Comparison of ENCODE assay signal across 8 cellular contexts in the genomic region with DNA sequence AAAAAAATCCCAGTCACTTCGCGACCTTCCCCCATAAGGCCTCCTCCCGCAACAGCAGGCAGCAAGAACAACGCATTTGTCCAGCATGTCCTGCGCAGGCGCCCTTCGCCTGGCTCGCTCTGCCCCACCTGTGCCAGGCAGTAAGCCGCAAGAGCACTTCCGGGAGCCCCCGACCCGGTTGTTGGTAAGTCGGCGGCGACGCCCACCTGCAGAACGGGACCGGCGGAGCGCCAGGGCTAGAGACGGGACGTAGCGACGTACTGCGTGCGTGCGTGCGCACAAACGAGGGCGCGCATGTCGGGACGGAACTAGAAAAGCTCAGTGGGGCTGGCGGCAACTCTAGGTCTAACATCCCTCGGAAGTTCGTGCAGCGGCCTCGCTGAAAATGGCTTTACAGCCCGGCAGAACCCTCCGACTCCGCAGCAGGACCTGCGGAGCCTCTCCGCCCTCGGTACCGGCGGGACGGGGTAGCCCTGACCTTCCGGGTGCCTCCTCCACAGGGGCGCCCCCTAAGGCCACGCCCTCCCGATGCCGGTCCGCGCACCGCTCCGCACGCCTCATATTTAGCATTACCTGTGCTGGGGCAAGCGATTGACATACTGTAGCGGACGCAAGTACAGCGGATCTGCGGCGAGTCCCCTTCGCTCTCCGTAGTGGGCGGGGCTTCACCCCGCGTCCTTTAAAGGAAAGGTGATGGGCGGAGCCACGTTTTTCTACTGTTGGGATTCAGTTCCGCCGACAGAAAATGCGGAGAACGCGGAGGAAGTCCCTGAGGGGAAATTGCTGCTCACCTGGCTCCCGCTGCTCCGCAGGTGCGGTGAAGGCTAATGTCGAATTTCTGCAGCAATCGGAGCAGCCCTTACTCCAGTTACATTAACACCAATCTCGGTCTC. TPM values are rescaled to one million over a fixed set of nuclear protein-coding genes. Genes with fewer than 3 reads are reported as not detected.
DNase-seq lines count a peak whose midpoint lies in the region; ATAC-seq and TF ChIP-seq lines count a peak whose summit lies in the region.

A gene with protein sequence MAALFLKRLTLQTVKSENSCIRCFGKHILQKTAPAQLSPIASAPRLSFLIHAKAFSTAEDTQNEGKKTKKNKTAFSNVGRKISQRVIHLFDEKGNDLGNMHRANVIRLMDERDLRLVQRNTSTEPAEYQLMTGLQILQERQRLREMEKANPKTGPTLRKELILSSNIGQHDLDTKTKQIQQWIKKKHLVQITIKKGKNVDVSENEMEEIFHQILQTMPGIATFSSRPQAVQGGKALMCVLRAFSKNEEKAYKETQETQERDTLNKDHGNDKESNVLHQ (minus strand): TSS at position 629 of the 893 bp plus-strand sequence. CDS start 10,116 bp downstream, outside the sequence.

- peak within 1 kb of the TSS; percentile 97 for H3K4me2 ChIP-seq in IMR-90 (ENCODE audit: low read depth, low read length)

- DNase-seq in DMS 273 treated with DMSO at 0.1 percent for 48 hours (lab: John Stamatoyannopoulos, UW) (peak; percentile 67), IMR-90 (peak; percentile 90), OCI-M1 (lab: John Stamatoyannopoulos, UW) (peak; percentile 94), activated T-cell treated with anti-CD3 and anti-CD28 coated beads for 4 hours (peak; percentile 96), epithelial cell of esophagus (ENCODE audit: low read depth) (peak; percentile 97), mucosa of descending colon (peak; percentile 96 to 99 (median 98))
- DNase-seq in stimulated activated CD8-positive, alpha-beta memory T cell treated with anti-CD3 and anti-CD28 coated beads, Interleukin-4, amount 100 ng/mL, for 24 hours (ENCODE audit: low read depth): peak; percentile 92

- no peaks in the 10 kb centered on the region for H4K20me1 ChIP-seq in IMR-90 (ENCODE audit: insufficient read depth, low read length)

- H3K56ac ChIP-seq in IMR-90 (ENCODE audit: extremely low read depth, insufficient read depth, low read length): peak within 1 kb of the TSS; percentile 74

- peak within 1 kb of the TSS; percentile 75 for H2AK9ac ChIP-seq in IMR-90 (replicated peaks; ENCODE audit: low read depth, low read length, poor library complexity)

- H3K4me1 ChIP-seq in IMR-90 (ENCODE audit: control insufficient read depth, insufficient read depth, low read length) (peaks cover 4% of the 10 kb centered on the region), mucosa of descending colon (ENCODE audit: low read depth) (peaks cover 13% of the 10 kb centered on the region)

- CTCF ChIA-PET in IMR-90 (lab: Yijun Ruan, JAX): interaction anchor here (0.7 kb wide), 1 partner anchor 377 kb away, joined by 4 read pairs; no protein-coding TSS in a partner anchor

- in situ Hi-C loops in IMR-90 (cut with MboI; ENCODE audit: low sequenced_read_pairs): loop anchor here (10.0 kb wide), 1 partner anchor 65 kb away; no protein-coding TSS in a partner anchor

- H3K18ac ChIP-seq in IMR-90 (ENCODE audit: low read depth, low read length): peak within 1 kb of the TSS; percentile 53

- H3K9me1 ChIP-seq in IMR-90 (ENCODE audit: insufficient read depth, low read length): peaks cover 7% of the 10 kb centered on the region

- POLR2A ChIA-PET in IMR-90 (lab: Charles Lee; ENCODE audit: unreplicated experiment): interaction anchor here (0.6 kb wide), 2 partner anchors 20 to 32 kb away, joined by 3 to 4 read pairs; no protein-coding TSS in a partner anchor

- no peaks in the 10 kb centered on the region for H3K27me3 ChIP-seq in IMR-90 (ENCODE audit: control insufficient read depth, insufficient read depth, low read length)

- peak within 1 kb of the TSS; percentile 89 for H3K27ac ChIP-seq in IMR-90 (ENCODE audit: insufficient read depth, low read length)

- H3K36me3 ChIP-seq in IMR-90 (ENCODE audit: control insufficient read depth, insufficient read depth, low read length) (no peaks in the 10 kb centered on the region), mucosa of descending colon (ENCODE audit: low read depth) (no peaks in the 10 kb centered on the region)

- peak; percentile 56 for TF ChIP-seq POLR2A in IMR-90 (IDR thresholded peaks at IDR 0.05; ENCODE audit: low read depth, low read length)

- peak within 1 kb of the TSS; percentile 69 for H4K91ac ChIP-seq in IMR-90 (ENCODE audit: insufficient read depth, low read depth, low read length)

- H3K14ac ChIP-seq in IMR-90 (replicated peaks; ENCODE audit: low read depth, low read length): peak within 1 kb of the TSS; percentile 84

- H2AFZ ChIP-seq in IMR-90 (replicated peaks; ENCODE audit: low read length, poor library complexity): peak within 1 kb of the TSS; percentile 98

- no peak within 1 kb of the TSS for H2BK15ac ChIP-seq in IMR-90 (ENCODE audit: low read depth, low read length)

- peak; percentile 87 for ATAC-seq in GM21528 (IDR thresholded peaks at IDR 0.05; ENCODE audit: low FRiP score, unreplicated experiment)
- peak; percentile 96 for ATAC-seq in IMR-90 (ENCODE audit: low read depth)
- peak; percentile 95 for ATAC-seq in mucosa of descending colon

- H2AK5ac ChIP-seq in IMR-90 (ENCODE audit: low read depth, low read length): peak within 1 kb of the TSS; percentile 52; the same call in 1 of the 2 replicates

- H3K4ac ChIP-seq in IMR-90 (ENCODE audit: low read depth, low read length): peak within 1 kb of the TSS; percentile 90

- 1% methylated on average over 53 of the region's 81 CpGs; no CpG with 5 or more reads in 1 of the 2 experiments for WGBS in IMR-90 (ENCODE audit: extremely low coverage in 2 of 2, insufficient read length in 1 of 2), 2 experiments

- intact Hi-C loops in IMR-90 (cut with micrococcal nuclease): loop anchor here (1.0 kb wide), 2 partner anchors 24 to 172 kb away; no protein-coding TSS in a partner anchor
- intact Hi-C loops in mucosa of descending colon (cut with DNase I, micrococcal nuclease): no loop called here

- peak within 1 kb of the TSS; percentile 73 for H3K23ac ChIP-seq in IMR-90 (ENCODE audit: low read depth, low read length)

- H3K4me3 ChIP-seq in IMR-90 (ENCODE audit: insufficient read depth, low read depth, low read length) (peak within 1 kb of the TSS; percentile 74), epithelial cell of esophagus (ENCODE audit: low read length) (peak within 1 kb of the TSS; percentile 76), mucosa of descending colon (peak within 1 kb of the TSS; percentile 56)

- H2BK120ac ChIP-seq in IMR-90 (ENCODE audit: low read depth, low read length): peak within 1 kb of the TSS; percentile 58

- no peak within 1 kb of the TSS for H2BK20ac ChIP-seq in IMR-90 (ENCODE audit: low read depth, low read length)

- peak within 1 kb of the TSS; percentile 86 for H4K5ac ChIP-seq in IMR-90 (ENCODE audit: low read depth, low read length)

- peak within 1 kb of the TSS; percentile 87 for H3K9ac ChIP-seq in IMR-90 (ENCODE audit: low read depth, low read length)

- H4K8ac ChIP-seq in IMR-90 (ENCODE audit: low read depth in 2 of 2, low read length in 2 of 2): peak within 1 kb of the TSS; percentile 57 to 97

- H2BK5ac ChIP-seq in IMR-90 (ENCODE audit: low read depth, low read length, poor library complexity, severe bottlenecking): peak within 1 kb of the TSS; percentile 89

- BruUV-seq in IMR-90 (replicated peaks; lab: Mats Ljungman, UMichigan): no TSS peak

- peaks cover 13 to 32% of the 10 kb centered on the region in 2 experiments for H3K79me1 ChIP-seq in IMR-90 (ENCODE audit: low read depth in 1 of 2, low read length in 2 of 2)

- TF ChIP-seq CTCF in IMR-90 (conservative IDR thresholded peaks at IDR 0.05; ENCODE audit: low read depth, low read length) (no peak), epithelial cell of esophagus (IDR thresholded peaks at IDR 0.05; ENCODE audit: insufficient read depth, low read depth, low read length, missing control alignments) (peak; percentile 11), mucosa of descending colon (IDR thresholded peaks at IDR 0.05) (peak; percentile 16)

- TF ChIP-seq RAD21 in IMR-90 (IDR thresholded peaks at IDR 0.05; ENCODE audit: low read length): no peak

- dilution Hi-C loops in IMR-90 (cut with HindIII; ENCODE audit: low sequenced_read_pairs, unreplicated experiment): no loop called here

- H3K9me3 ChIP-seq in IMR-90 (ENCODE audit: control insufficient read depth, insufficient read depth, low read length) (no peaks in the 10 kb centered on the region), mucosa of descending colon (no peaks in the 10 kb centered on the region)

TF ChIP-seq in IMR-90, 13 proteins besides CTCF, POLR2A, EP300 and RAD21:
- TF ChIP-seq MAZ (IDR thresholded peaks at IDR 0.05; ENCODE audit: borderline replicate concordance, low read depth, low read length) (0 out of 2 replicates have a peak, but pooled peaks have one; percentile 45), FOS (IDR thresholded peaks at IDR 0.05; ENCODE audit: low read depth, low read length) (no peak), MXI1 (IDR thresholded peaks at IDR 0.05; ENCODE audit: borderline replicate concordance, low read depth, low read length) (0 out of 2 replicates have a peak, but pooled peaks have one; percentile 15)

RNA-seq across cellular contexts. Expression of the gene that starts here (rescaled TPM):
- total RNA-seq in IMR-90 (2012; rRNA removed) (31.7 and 60.8 TPM in 2 replicates), mucosa of descending colon (10 to 100 TPM; 54.1 to 57.4 (median 56.3) TPM)
- polyA plus RNA-seq in IMR-90 (2012; rRNA removed): 36.6 and 41.0 TPM in 2 replicates
- 14.4 and 16.7 TPM in 2 replicates for polyA plus RNA-seq in IMR-90 (2012; cell fraction: cytosol; rRNA removed)
- polyA plus RNA-seq in IMR-90 (2012; cell fraction: nucleus; rRNA removed; ENCODE audit: low replicate concordance): 20.7 and 66.0 TPM in 2 replicates

Comparison
In these comparisons a context has a peak if more than half of its experiments do, and no peak if none do; other contexts are left out.
1. Peak in every context shown above with its lines: DNase-seq, ATAC-seq, H3K4me3 ChIP-seq and H3K27ac ChIP-seq.